ENCODE assay signal across 9 cellular contexts in genomic region chr10:80855348-80855971, GRCh38.
DNase-seq lines count a peak whose midpoint lies in the region; ATAC-seq and TF ChIP-seq lines count a peak whose summit lies in the region.
"Had no signal": no experiment of that assay in that cellular context is flagged by ENCODE, and none has a peak within 500 bp of the region (broad histone marks: within the 10 kb centered on the region; RNA-seq: fewer than 3 reads in every experiment).

No MANE protein-coding gene starts in this region.

- H3K27me3 Mint-ChIP-seq in activated naive CD4-positive, alpha-beta T cell treated with anti-CD3 and anti-CD28 coated beads, Interleukin-2, amount 10 ng/mL, durations not matched to agents 7 days and 5 days: peaks cover 10% of the 10 kb centered on the region

- no peak for TF ChIP-seq CTCF in omental fat pad (IDR thresholded peaks at IDR 0.05)

- no peaks in the 10 kb centered on the region for H3K9me3 Mint-ChIP-seq in activated naive CD4-positive, alpha-beta T cell treated with anti-CD3 and anti-CD28 coated beads, Interleukin-2, amount 10 ng/mL, durations not matched to agents 7 days and 5 days

- H3K27ac Mint-ChIP-seq in activated naive CD4-positive, alpha-beta T cell treated with anti-CD3 and anti-CD28 coated beads, Interleukin-2, amount 10 ng/mL, durations not matched to agents 7 days and 5 days: no peak overlapping the region

- peak; percentile 61 for ATAC-seq in GM18519 (IDR thresholded peaks at IDR 0.05; ENCODE audit: low FRiP score, unreplicated experiment)
- peak; percentile 66 for ATAC-seq in HG02938 (IDR thresholded peaks at IDR 0.05; ENCODE audit: unreplicated experiment)
- no peak for ATAC-seq in omental fat pad (ENCODE audit: low FRiP score)
- no peak for ATAC-seq in HG03108 (IDR thresholded peaks at IDR 0.05; ENCODE audit: unreplicated experiment)
- ATAC-seq: left lung had no signal

- CTCF ChIA-PET in activated naive CD4-positive, alpha-beta T cell treated with anti-CD3 and anti-CD28 coated beads, Interleukin-2, amount 10 ng/mL, durations not matched to agents 7 days and 5 days (lab: Charles Lee): interaction anchor here (0.7 kb wide), 1 partner anchor 195 kb away, joined by 3 read pairs; no protein-coding TSS in a partner anchor

- H3K4me1 Mint-ChIP-seq in activated naive CD4-positive, alpha-beta T cell treated with anti-CD3 and anti-CD28 coated beads, Interleukin-2, amount 10 ng/mL, durations not matched to agents 7 days and 5 days: no peaks in the 10 kb centered on the region

- H3K36me3 Mint-ChIP-seq in activated naive CD4-positive, alpha-beta T cell treated with anti-CD3 and anti-CD28 coated beads, Interleukin-2, amount 10 ng/mL, durations not matched to agents 7 days and 5 days: no peaks in the 10 kb centered on the region

- H3K4me3 Mint-ChIP-seq in activated naive CD4-positive, alpha-beta T cell treated with anti-CD3 and anti-CD28 coated beads, Interleukin-2, amount 10 ng/mL, durations not matched to agents 7 days and 5 days: no peak overlapping the region

- DNase-seq in UCSD-AML1 (lab: John Stamatoyannopoulos, UW; ENCODE audit: unreplicated experiment) (peak; percentile 13), pons (ENCODE audit: low spot score) (peak; percentile 13), kidney tubule cell (ENCODE audit: low spot score) (no peak), omental fat pad (ENCODE audit: low spot score) (no peak)
- DNase-seq in activated naive CD4-positive, alpha-beta T cell treated with anti-CD3 and anti-CD28 coated beads, Interleukin-2, amount 10 ng/mL, durations not matched to agents 7 days and 5 days: no peak

Comparison
In these comparisons a context has a peak if more than half of its experiments do, and no peak if none do; other contexts are left out.
1. ATAC-seq: peak in GM18519 (single experiment) and HG02938 (single experiment); none in omental fat pad (single experiment) and HG03108 (single experiment).
2. DNase-seq: peak in UCSD-AML1 (single experiment) and pons (single experiment); none in kidney tubule cell (single experiment), activated naive CD4-positive, alpha-beta T cell treated with anti-CD3 and anti-CD28 coated beads, Interleukin-2, amount 10 ng/mL, durations not matched to agents 7 days and 5 days (single experiment) and omental fat pad (single experiment).